In genomic region chr15:98547741-98548166, GRCh38 we compare ENCODE assay signal across 8 cellular contexts.
DNase-seq lines count a peak whose midpoint lies in the region; ATAC-seq and TF ChIP-seq lines count a peak whose summit lies in the region.

No MANE protein-coding gene starts in this region.

- H3K36me3 Mint-ChIP-seq in activated T-cell treated with anti-CD3 and anti-CD28 coated beads, Interleukin-2, amount 50 U/mL, for 72 hours (ENCODE audit: insufficient read depth in 2 of 2): peaks cover 3 to 8% of the 10 kb centered on the region in 2 donors

- no peaks in the 10 kb centered on the region for H3K9me3 ChIP-seq in heart left ventricle

- peaks cover 0 to 22% (median 9%) of the 10 kb centered on the region in 12 donors for H3K4me1 ChIP-seq in heart left ventricle

- no peak for TF ChIP-seq POLR2A in heart left ventricle (IDR thresholded peaks at IDR 0.05)

- peaks cover 24% of the 10 kb centered on the region for H3K4me1 Mint-ChIP-seq in activated T-cell treated with anti-CD3 and anti-CD28 coated beads, Interleukin-2, amount 50 U/mL, for 72 hours (ENCODE audit: low read depth)

- peaks cover 0 to 19% (median 10%) of the 10 kb centered on the region in 9 donors for H3K27me3 ChIP-seq in heart left ventricle

- H3K9me3 Mint-ChIP-seq in activated T-cell treated with anti-CD3 and anti-CD28 coated beads, Interleukin-2, amount 50 U/mL, for 72 hours: peaks cover 0 to 3% of the 10 kb centered on the region in 2 donors

- peak overlapping the region in 10 of 12 donors; percentile 22 to 89 (median 72) for H3K27ac ChIP-seq in heart left ventricle

- TF ChIP-seq CTCF in heart left ventricle (IDR thresholded peaks at IDR 0.05): no peak

- intact Hi-C loops in heart left ventricle (cut with DNase I): no loop called here

- ATAC-seq in activated T-cell treated with anti-CD3 and anti-CD28 coated beads, Interleukin-2, amount 50 U/mL, for 72 hours (replicated peaks in 1 of 2): peak; percentile 57 to 61
- peak in 3 of 4 donors; percentile 25 to 47 (median 44) for ATAC-seq in heart left ventricle
- no peak for ATAC-seq in HG03095 (IDR thresholded peaks at IDR 0.05; ENCODE audit: unreplicated experiment)
- no peak for ATAC-seq in HG02610 (IDR thresholded peaks at IDR 0.05; ENCODE audit: unreplicated experiment)

- peaks cover 42% of the 10 kb centered on the region for H3K27me3 Mint-ChIP-seq in activated T-cell treated with anti-CD3 and anti-CD28 coated beads, Interleukin-2, amount 50 U/mL, for 72 hours (ENCODE audit: low read depth)

- WGBS in heart left ventricle, 4 donors: 4 to 10% (median 4%) methylated on average over 17 to 21 of the region's 21 CpGs

- H3K4me3 Mint-ChIP-seq in activated T-cell treated with anti-CD3 and anti-CD28 coated beads, Interleukin-2, amount 50 U/mL, for 72 hours: peak overlapping the region; percentile 81 to 90

- H3K4me3 ChIP-seq in heart left ventricle: peak overlapping the region; percentile 15 to 66 (median 56)

- H3K36me3 ChIP-seq in heart left ventricle: no peaks in the 10 kb centered on the region

- peak overlapping the region; percentile 38 for H3K27ac Mint-ChIP-seq in activated T-cell treated with anti-CD3 and anti-CD28 coated beads, Interleukin-2, amount 50 U/mL, for 72 hours

- DNase-seq in DMS114 treated with DMSO at 0.1 percent for 48 hours (lab: John Stamatoyannopoulos, UW; ENCODE audit: unreplicated experiment): peak; percentile 65
- DNase-seq in activated T-cell treated with anti-CD3 and anti-CD28 coated beads, Interleukin-2, amount 50 U/mL, for 72 hours: no peak
- DNase-seq in heart left ventricle: peak in 2 of 5 donors; percentile 25 to 39
- peak; percentile 3 for DNase-seq in pons (ENCODE audit: low spot score)
- no peak for DNase-seq in GF-D8 (lab: John Stamatoyannopoulos, UW)
- no peak for DNase-seq in DMS153 treated with DMSO at 0.1 percent for 48 hours (lab: John Stamatoyannopoulos, UW; ENCODE audit: unreplicated experiment)

Comparison
In these comparisons a context has a peak if more than half of its experiments do, and no peak if none do; other contexts are left out.
1. DNase-seq: peak in DMS114 treated with DMSO at 0.1 percent for 48 hours (single experiment) and pons (single experiment); none in activated T-cell treated with anti-CD3 and anti-CD28 coated beads, Interleukin-2, amount 50 U/mL, for 72 hours (0 of 2), GF-D8 (single experiment) and DMS153 treated with DMSO at 0.1 percent for 48 hours (single experiment).
2. ATAC-seq: peak in activated T-cell treated with anti-CD3 and anti-CD28 coated beads, Interleukin-2, amount 50 U/mL, for 72 hours (2 of 2) and heart left ventricle (3 of 4); none in HG03095 (single experiment) and HG02610 (single experiment).